ENCODE assay signal across 1 cellular context in the genomic region with DNA sequence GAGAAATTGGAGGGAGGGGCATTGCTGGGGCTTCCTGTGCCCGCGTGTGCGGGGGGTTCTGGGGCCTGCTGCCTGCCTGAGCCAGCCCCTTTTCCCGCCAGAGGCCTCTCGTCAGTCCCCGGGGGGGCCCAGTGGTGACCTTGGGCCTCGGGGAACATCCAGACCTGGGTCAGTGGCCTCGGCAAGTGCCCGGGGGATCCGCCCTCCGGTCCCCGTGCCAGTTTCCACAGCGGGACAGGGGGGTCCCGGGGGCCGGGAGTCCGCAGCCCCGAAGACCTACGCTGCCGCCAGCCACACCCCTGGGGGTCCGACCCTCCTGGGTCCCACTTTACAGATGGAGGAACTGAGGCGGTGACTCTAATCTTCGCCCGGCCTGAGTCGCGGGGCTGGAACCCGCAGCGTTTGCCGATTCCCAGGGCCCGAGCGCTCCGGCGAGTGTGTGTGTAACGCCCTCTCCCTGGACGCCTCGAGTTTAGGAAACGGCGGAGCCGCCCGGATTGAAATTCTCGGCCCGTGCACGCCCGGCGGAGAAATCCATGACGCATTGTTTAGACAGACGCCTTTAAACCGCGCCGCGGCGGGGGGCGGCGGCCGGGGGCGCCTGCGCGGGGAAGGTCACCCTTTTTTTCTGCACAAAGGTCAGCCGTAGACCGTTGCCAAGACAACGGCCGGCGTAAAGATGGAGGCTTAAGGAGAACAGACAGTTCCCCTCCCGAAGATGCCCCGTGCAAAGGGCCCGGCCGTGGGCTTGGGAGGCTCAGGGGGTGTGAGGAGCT.
TF ChIP-seq lines count a peak whose summit lies in the region.

No MANE protein-coding gene starts in this region.

TF ChIP-seq in HEK293, 187 proteins besides CTCF, POLR2A, EP300 and RAD21 (continued from another document):
- TF ChIP-seq, protein P1, sequence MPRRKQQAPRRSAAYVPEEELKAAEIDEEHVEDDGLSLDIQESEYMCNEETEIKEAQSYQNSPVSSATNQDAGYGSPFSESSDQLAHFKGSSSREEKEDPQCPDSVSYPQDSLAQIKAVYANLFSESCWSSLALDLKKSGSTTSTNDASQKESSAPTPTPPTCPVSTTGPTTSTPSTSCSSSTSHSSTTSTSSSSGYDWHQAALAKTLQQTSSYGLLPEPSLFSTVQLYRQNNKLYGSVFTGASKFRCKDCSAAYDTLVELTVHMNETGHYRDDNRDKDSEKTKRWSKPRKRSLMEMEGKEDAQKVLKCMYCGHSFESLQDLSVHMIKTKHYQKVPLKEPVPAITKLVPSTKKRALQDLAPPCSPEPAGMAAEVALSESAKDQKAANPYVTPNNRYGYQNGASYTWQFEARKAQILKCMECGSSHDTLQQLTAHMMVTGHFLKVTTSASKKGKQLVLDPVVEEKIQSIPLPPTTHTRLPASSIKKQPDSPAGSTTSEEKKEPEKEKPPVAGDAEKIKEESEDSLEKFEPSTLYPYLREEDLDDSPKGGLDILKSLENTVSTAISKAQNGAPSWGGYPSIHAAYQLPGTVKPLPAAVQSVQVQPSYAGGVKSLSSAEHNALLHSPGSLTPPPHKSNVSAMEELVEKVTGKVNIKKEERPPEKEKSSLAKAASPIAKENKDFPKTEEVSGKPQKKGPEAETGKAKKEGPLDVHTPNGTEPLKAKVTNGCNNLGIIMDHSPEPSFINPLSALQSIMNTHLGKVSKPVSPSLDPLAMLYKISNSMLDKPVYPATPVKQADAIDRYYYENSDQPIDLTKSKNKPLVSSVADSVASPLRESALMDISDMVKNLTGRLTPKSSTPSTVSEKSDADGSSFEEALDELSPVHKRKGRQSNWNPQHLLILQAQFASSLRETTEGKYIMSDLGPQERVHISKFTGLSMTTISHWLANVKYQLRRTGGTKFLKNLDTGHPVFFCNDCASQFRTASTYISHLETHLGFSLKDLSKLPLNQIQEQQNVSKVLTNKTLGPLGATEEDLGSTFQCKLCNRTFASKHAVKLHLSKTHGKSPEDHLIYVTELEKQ (tag by site-specific recombination; IDR thresholded peaks at IDR 0.05; ENCODE audit: borderline replicate concordance), result no peak
